Comparison of ENCODE assay signal across 8 cellular contexts in the genomic region with DNA sequence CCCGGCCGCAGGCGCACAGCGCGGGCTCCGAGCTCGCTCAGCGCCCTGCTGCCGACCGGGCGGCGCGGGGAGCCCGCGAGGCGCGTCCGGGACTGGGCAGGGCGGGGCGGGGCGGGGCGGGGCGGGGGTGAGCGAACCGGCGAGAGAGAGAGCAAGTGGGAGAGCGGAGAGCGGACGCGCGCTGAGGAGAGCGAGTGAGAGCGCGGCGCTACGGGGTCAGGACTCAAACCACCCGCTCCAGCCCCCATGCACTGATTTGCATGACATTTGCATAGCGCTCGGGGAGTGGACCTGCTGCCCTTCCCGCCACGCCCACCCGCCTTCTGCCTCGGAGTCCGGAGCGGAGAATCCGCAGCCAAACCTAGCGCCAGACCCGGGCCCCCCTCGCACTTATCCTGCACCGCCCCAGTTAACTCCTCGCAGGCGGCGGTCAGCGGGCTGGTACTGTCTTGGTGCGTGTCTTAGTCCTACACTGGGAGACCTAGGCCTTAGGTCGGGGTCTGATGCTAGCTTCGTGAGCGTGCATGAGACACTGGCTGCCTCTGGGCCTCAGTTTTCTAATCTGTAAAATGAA. TPM values are rescaled to one million over a fixed set of nuclear protein-coding genes. Genes with fewer than 3 reads are reported as not detected.
A peak's percentile ranks its signal among the peaks of the same experiment; 100 is the strongest.
DNase-seq lines count a peak whose midpoint lies in the region; ATAC-seq, FAIRE-seq and TF ChIP-seq lines count a peak whose summit lies in the region.

Gene MYLK (minus strand): TSS at position 75 of the 574 bp plus-strand sequence. CDS start 90,491 bp downstream, outside the sequence.

- intact Hi-C loops in CD4-positive, alpha-beta memory T cell (cut with micrococcal nuclease) = no loop called here

- H3K27me3 ChIP-seq in CD4-positive, alpha-beta memory T cell (ENCODE audit: insufficient read depth, low read length) = peaks cover 6% of the 10 kb centered on the region
- H3K27me3 ChIP-seq in bronchial epithelial cell (ENCODE audit: control insufficient read depth, insufficient read depth, low read length) = peaks cover 2% of the 10 kb centered on the region

- H3K9me3 Mint-ChIP-seq in CD4-positive, alpha-beta memory T cell = peaks cover 0 to 6% (median under 1%) of the 10 kb centered on the region in 8 donors

- peaks cover 8% of the 10 kb centered on the region for H3K4me1 ChIP-seq in CD4-positive, alpha-beta memory T cell (ENCODE audit: insufficient read depth, low read length)

- ATAC-seq in GM19438 (IDR thresholded peaks at IDR 0.05; ENCODE audit: low read depth, unreplicated experiment) (peak; percentile 83), HG03520 (IDR thresholded peaks at IDR 0.05; ENCODE audit: unreplicated experiment) (no peak)

- POLR2A ChIA-PET in CD4-positive, alpha-beta memory T cell (lab: Charles Lee; ENCODE audit: partially characterized antibody) = no interaction called here

- no peak within 1 kb of the TSS for H3K27ac ChIP-seq in CD4-positive, alpha-beta memory T cell (ENCODE audit: low read depth, low read length)

- no peak for TF ChIP-seq CTCF in bronchial epithelial cell (IDR thresholded peaks at IDR 0.05; ENCODE audit: insufficient read depth, low read length, severe bottlenecking)

- FAIRE-seq in bronchial epithelial cell (lab: Jason Lieb, UNC) = no peak

- H3K27ac Mint-ChIP-seq in CD4-positive, alpha-beta memory T cell = peak within 1 kb of the TSS in 1 of 7 donors; percentile 49

- CTCF ChIA-PET in CD4-positive, alpha-beta memory T cell (lab: Charles Lee; ENCODE audit: partially characterized antibody) = no interaction called here

- no peaks in the 10 kb centered on the region for H3K36me3 Mint-ChIP-seq in CD4-positive, alpha-beta memory T cell

- peaks cover 6 to 18% (median 10%) of the 10 kb centered on the region in 4 donors for H3K4me1 Mint-ChIP-seq in CD4-positive, alpha-beta memory T cell

- no peaks in the 10 kb centered on the region for H3K36me3 ChIP-seq in CD4-positive, alpha-beta memory T cell (ENCODE audit: insufficient read depth, low read length)
- no peaks in the 10 kb centered on the region for H3K36me3 ChIP-seq in bronchial epithelial cell (ENCODE audit: control insufficient read depth, insufficient read depth, low read length)

- peak within 1 kb of the TSS; percentile 21 to 80 (median 72) for H3K4me3 Mint-ChIP-seq in CD4-positive, alpha-beta memory T cell

- H3K4me3 ChIP-seq in CD4-positive, alpha-beta memory T cell (ENCODE audit: low read length in 2 of 2) = no peak within 1 kb of the TSS
- H3K4me3 ChIP-seq in bronchial epithelial cell (ENCODE audit: low read depth, low read length) = peak within 1 kb of the TSS; percentile 44

- H3K9me3 ChIP-seq in CD4-positive, alpha-beta memory T cell (ENCODE audit: control insufficient read depth in 1 of 2, low read length in 2 of 2) = no peaks in the 10 kb centered on the region

- H3K27me3 Mint-ChIP-seq in CD4-positive, alpha-beta memory T cell = peaks cover 50 to 52% of the 10 kb centered on the region in 2 donors

- DNase-seq in CD4-positive, alpha-beta memory T cell = peak in 2 of 5 donors; percentile 1 to 2
- peak; percentile 92 for DNase-seq in LHCN-M2 (ENCODE audit: low read depth)
- peak; percentile 21 to 66 for DNase-seq in SHP77 (lab: John Stamatoyannopoulos, UW)
- DNase-seq in bronchial epithelial cell (ENCODE audit: low read depth) = peak; percentile 61
- peak; percentile 93 for DNase-seq in iris pigment epithelial cell (ENCODE audit: low read depth)
- peak; percentile 35 for DNase-seq in smooth muscle cell of the brain vasculature (ENCODE audit: low read depth, low spot score)

RNA-seq across cellular contexts. Expression of gene MYLK, which starts in this region (rescaled TPM):
- total RNA-seq in CD4-positive, alpha-beta memory T cell = not detected
- polyA plus RNA-seq in CD4-positive, alpha-beta memory T cell = under 1 TPM in 1 of 2 donors, not detected in 1; 0.18 TPM
- total RNA-seq in LHCN-M2 (2014; rRNA removed) (62.7 and 75.9 TPM in 2 replicates), bronchial epithelial cell (2.6 and 3.2 TPM in 2 replicates)
- 96.5 TPM for polyA plus RNA-seq in LHCN-M2 (2012)

Comparison
In these comparisons a context has a peak if more than half of its experiments do, and no peak if none do; other contexts are left out.
1. RNA of gene MYLK (total RNA-seq): 62.7 to 75.9 TPM in LHCN-M2; 2.6 to 3.2 TPM in bronchial epithelial cell and not detected in CD4-positive, alpha-beta memory T cell; every median in the first group is over 10 times any median in the second.